ENCODE assay signal across 21 cellular contexts in genomic region chr7:157678503-157678902, GRCh38.
DNase-seq lines count a peak whose midpoint lies in the region; ATAC-seq and TF ChIP-seq lines count a peak whose summit lies in the region.
"Had no signal": no experiment of that assay in that cellular context is flagged by ENCODE, and none has a peak within 500 bp of the region (broad histone marks: within the 10 kb centered on the region; RNA-seq: fewer than 3 reads in every experiment).

No MANE protein-coding gene starts in this region.

- H3K9me3 Mint-ChIP-seq in neural progenitor cell, result no peaks in the 10 kb centered on the region

- H3K79me2 ChIP-seq in neural progenitor cell (ENCODE audit: low read depth) (peaks cover 11% of the 10 kb centered on the region), smooth muscle cell (ENCODE audit: low read depth) (no peaks in the 10 kb centered on the region)

- H3K4me2 ChIP-seq in neural progenitor cell (peak overlapping the region; percentile 29), smooth muscle cell (no peak overlapping the region)

- no peak overlapping the region for H3K4me3 Mint-ChIP-seq in neural progenitor cell

- peaks cover 63% of the 10 kb centered on the region for H3K4me1 ChIP-seq in neural progenitor cell
- H3K4me1 ChIP-seq in smooth muscle cell (ENCODE audit: low read depth), result peaks cover 37% of the 10 kb centered on the region
- H3K4me1 ChIP-seq: adrenal gland, breast epithelium, Caco-2 had no signal

- ATAC-seq in GM18519 (IDR thresholded peaks at IDR 0.05; ENCODE audit: low FRiP score, unreplicated experiment), result no peak

- H3K27me3 Mint-ChIP-seq in neural progenitor cell (ENCODE audit: insufficient read depth, low read depth), result peaks cover 11% of the 10 kb centered on the region

- H3K36me3 ChIP-seq in neural progenitor cell, result no peaks in the 10 kb centered on the region
- H3K36me3 ChIP-seq in smooth muscle cell (ENCODE audit: low read depth), result no peaks in the 10 kb centered on the region
- H3K36me3 ChIP-seq: adrenal gland, breast epithelium had no signal

- H3F3A ChIP-seq in neural progenitor cell (ENCODE audit: low read depth) (peaks cover 29% of the 10 kb centered on the region), smooth muscle cell (ENCODE audit: low read depth) (no peaks in the 10 kb centered on the region)

- WGBS in smooth muscle cell (ENCODE audit: low lambda C conversion rate), result 47% methylated on average over 9 of the region's 9 CpGs

- H3K9ac ChIP-seq in neural progenitor cell (no peak overlapping the region), smooth muscle cell (ENCODE audit: low read depth) (no peak overlapping the region)

- no peak overlapping the region for H3K27ac ChIP-seq in neural progenitor cell
- H3K27ac ChIP-seq in smooth muscle cell (ENCODE audit: low read depth), result no peak overlapping the region
- H3K27ac ChIP-seq: adrenal gland, breast epithelium had no signal

- H3K9me3 ChIP-seq in neural progenitor cell (ENCODE audit: low read depth) (no peaks in the 10 kb centered on the region), smooth muscle cell (replicated peaks; ENCODE audit: low read depth) (no peaks in the 10 kb centered on the region)
- H3K9me3 ChIP-seq: adrenal gland, breast epithelium, Caco-2 had no signal

- H3K36me3 Mint-ChIP-seq in neural progenitor cell, result peaks cover 57% of the 10 kb centered on the region

- H2AFZ ChIP-seq in neural progenitor cell (replicated peaks) (no peak overlapping the region), smooth muscle cell (ENCODE audit: low read depth) (no peak overlapping the region)

- peak; percentile 51 for DNase-seq in NCI-H2227 (lab: John Stamatoyannopoulos, UW; ENCODE audit: unreplicated experiment)
- no peak for DNase-seq in NCI-H2227 treated with DMSO at 0.1 percent for 48 hours (lab: John Stamatoyannopoulos, UW)
- peak; percentile 7 for DNase-seq in Daoy (ENCODE audit: low read depth)
- DNase-seq in neural progenitor cell (ENCODE audit: low spot score), result peak; percentile 42
- DNase-seq in CD1c-positive myeloid dendritic cell (ENCODE audit: extremely low spot score), result no peak
- no peak for DNase-seq in smooth muscle cell (lab: John Stamatoyannopoulos, UW; ENCODE audit: unreplicated experiment)
- DNase-seq: AML-193, Caco-2, cortex of kidney, kidney glomerular epithelial cell, NCI-H1436, NCI-H2171, NCI-H526, occipital lobe, OCI-M1, SIG-M5, trophoblast cell had no signal

- H4K20me1 ChIP-seq in neural progenitor cell (ENCODE audit: low read depth), result peaks cover 80% of the 10 kb centered on the region
- no peaks in the 10 kb centered on the region for H4K20me1 ChIP-seq in smooth muscle cell (ENCODE audit: low read depth)

- TF ChIP-seq CTCF in neural progenitor cell (IDR thresholded peaks at IDR 0.05) (no peak), smooth muscle cell (IDR thresholded peaks at IDR 0.05; ENCODE audit: borderline replicate concordance, insufficient read depth, poor library complexity, severe bottlenecking) (no peak)

- H3K27me3 ChIP-seq in neural progenitor cell (peaks cover 100% of the 10 kb centered on the region), smooth muscle cell (ENCODE audit: low read depth) (peaks cover 77% of the 10 kb centered on the region)

- peaks cover 93% of the 10 kb centered on the region for H3K4me1 Mint-ChIP-seq in neural progenitor cell

- peak overlapping the region; percentile 36 for H3K27ac Mint-ChIP-seq in neural progenitor cell

- H3K4me3 ChIP-seq in neural progenitor cell (no peak overlapping the region), smooth muscle cell (no peak overlapping the region)
- H3K4me3 ChIP-seq: adrenal gland, breast epithelium had no signal

TF ChIP-seq in PFSK-1, 5 proteins besides CTCF, POLR2A, EP300 and RAD21:
- TF ChIP-seq FOXP2 (optimal IDR thresholded peaks at IDR 0.05; ENCODE audit: borderline replicate concordance, extremely low read depth, extremely low read length, insufficient read depth) (peak; percentile 77), POLR2AphosphoS5 (IDR thresholded peaks at IDR 0.05; ENCODE audit: low read depth, low read length) (no peak), REST (IDR thresholded peaks at IDR 0.05; ENCODE audit: insufficient read depth in 1 of 2, low read depth in 2 of 2, low read length in 2 of 2) (no peak)

Comparison
In these comparisons a context has a peak if more than half of its experiments do, and no peak if none do; other contexts are left out.
1. DNase-seq: peak in NCI-H2227 (single experiment), Daoy (single experiment) and neural progenitor cell (single experiment); none in NCI-H2227 treated with DMSO at 0.1 percent for 48 hours (single experiment), CD1c-positive myeloid dendritic cell (single experiment) and smooth muscle cell (single experiment).